In the genomic region with DNA sequence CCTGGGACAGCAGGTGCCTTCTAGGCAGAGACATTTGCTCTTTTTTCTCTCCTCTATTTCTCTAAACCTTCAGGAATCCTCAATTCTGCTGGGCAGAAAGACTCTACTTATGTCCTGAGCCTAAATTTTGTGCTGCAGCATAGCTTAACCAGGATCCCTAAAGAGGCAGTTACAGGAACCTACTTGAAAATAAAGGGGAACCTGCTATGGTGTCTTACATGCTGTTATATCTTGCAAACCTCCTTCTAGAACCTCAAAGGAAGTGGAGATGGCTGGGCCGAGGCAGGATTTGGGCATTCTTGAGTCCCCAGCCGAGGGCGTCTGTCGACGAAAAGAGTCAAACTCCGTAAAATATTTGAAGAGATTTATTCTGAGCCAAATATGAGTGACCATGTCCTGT, we compare ENCODE assay signal across 19 cellular contexts. TPM values are rescaled to one million over a fixed set of nuclear protein-coding genes. Genes with fewer than 3 reads are reported as not detected.
DNase-seq lines count a peak whose midpoint lies in the region; TF ChIP-seq lines count a peak whose summit lies in the region.
"Had no signal": no experiment of that assay in that cellular context is flagged by ENCODE, and none has a peak within 500 bp of the region (broad histone marks: within the 10 kb centered on the region; RNA-seq: fewer than 3 reads in every experiment).

No MANE protein-coding gene starts in this region.

- peaks cover 0 to 4% (median 2%) of the 10 kb centered on the region in 3 donors for H3K27me3 Mint-ChIP-seq in CD14-positive monocyte (ENCODE audit: low read depth in 3 of 3)
- no peaks in the 10 kb centered on the region for H3K27me3 Mint-ChIP-seq in osteocyte (ENCODE audit: unreplicated experiment)

- no peak overlapping the region for H3K4me2 ChIP-seq in GM23248 (ENCODE audit: unreplicated experiment)
- H3K4me2 ChIP-seq: BLaER1 had no signal

- H3K9me2 ChIP-seq in GM23248 (ENCODE audit: insufficient read depth): no peaks in the 10 kb centered on the region

- DNase-seq in CD14-positive monocyte (ENCODE audit: low spot score) (no peak), GM23248 (no peak), T1000 (lab: John Stamatoyannopoulos, UW) (peak; percentile 4), esophagus squamous epithelium (lab: John Stamatoyannopoulos, UW) (no peak), DMS79 treated with DMSO at 0.1 percent for 48 hours (lab: John Stamatoyannopoulos, UW) (no peak), osteocyte (ENCODE audit: extremely low spot score, unreplicated experiment) (no peak)
- DNase-seq: DMS 273 treated with DMSO at 0.1 percent for 48 hours, EL, H9, NCI-H1417, NCI-H2029 treated with DMSO at 0.1 percent for 48 hours, NCI-H510A treated with DMSO at 0.1 percent for 48 hours, OCI-M1, RPMI8226 had no signal

- H3K9me3 Mint-ChIP-seq in CD14-positive monocyte (peaks cover 0 to 6% (median 3%) of the 10 kb centered on the region in 7 donors), osteocyte (ENCODE audit: unreplicated experiment) (peaks cover 4% of the 10 kb centered on the region)

- 89 to 90% methylated on average over 6 of the region's 6 CpGs for WGBS in GM23248 (ENCODE audit: low coverage in 1 of 2, low lambda C conversion rate in 2 of 2, missing lambda C conversion rate in 2 of 2), 2 experiments
- WGBS in esophagus squamous epithelium, 2 donors: 90 to 93% methylated on average over 6 of the region's 6 CpGs

- no peaks in the 10 kb centered on the region for H4K20me1 ChIP-seq in GM23248 (ENCODE audit: insufficient read depth)
- H4K20me1 ChIP-seq: BLaER1 had no signal

- H3K4me3 Mint-ChIP-seq in CD14-positive monocyte (no peak overlapping the region), osteocyte (ENCODE audit: unreplicated experiment) (no peak overlapping the region)
- H3K4me3 Mint-ChIP-seq: H9, IgD-negative memory B cell had no signal

- peak overlapping the region; percentile 29; the same call in 1 of the 2 replicates for H2AFZ ChIP-seq in GM23248

- H3K4me1 ChIP-seq in GM23248 (ENCODE audit: insufficient read depth) (no peaks in the 10 kb centered on the region), neutrophil (ENCODE audit: control insufficient read depth in 1 of 2, insufficient read depth in 1 of 2, low read depth in 1 of 2, low read length in 1 of 2) (peaks cover 0 to 4% of the 10 kb centered on the region in 2 experiments), esophagus squamous epithelium (no peaks in the 10 kb centered on the region)
- H3K4me1 ChIP-seq: BLaER1, SJSA1 had no signal

- no peak for TF ChIP-seq POLR2A in esophagus squamous epithelium (IDR thresholded peaks at IDR 0.05)

- TF ChIP-seq CTCF in CD14-positive monocyte (IDR thresholded peaks at IDR 0.05) (no peak), neutrophil (IDR thresholded peaks at IDR 0.05) (no peak), esophagus squamous epithelium (IDR thresholded peaks at IDR 0.05) (no peak), osteocyte (IDR thresholded peaks at IDR 0.05) (no peak)

- H3K27ac Mint-ChIP-seq in CD14-positive monocyte (peak overlapping the region; percentile 59 to 89 (median 84)), osteocyte (ENCODE audit: unreplicated experiment) (no peak overlapping the region)
- H3K27ac Mint-ChIP-seq: IgD-negative memory B cell had no signal

- no peak overlapping the region for H3K9ac ChIP-seq in GM23248
- H3K9ac ChIP-seq: BLaER1 had no signal

- H3K36me3 ChIP-seq in GM23248 (ENCODE audit: low read depth) (no peaks in the 10 kb centered on the region), neutrophil (no peaks in the 10 kb centered on the region), esophagus squamous epithelium (no peaks in the 10 kb centered on the region)
- H3K36me3 ChIP-seq: BLaER1, SJSA1 had no signal

- H3K36me3 Mint-ChIP-seq in CD14-positive monocyte: peaks cover 0 to 2% of the 10 kb centered on the region in 2 donors
- H3K36me3 Mint-ChIP-seq in osteocyte (ENCODE audit: unreplicated experiment): no peaks in the 10 kb centered on the region
- H3K36me3 Mint-ChIP-seq: IgD-negative memory B cell had no signal

- H3K27me3 ChIP-seq in GM23248 (replicated peaks; ENCODE audit: insufficient read depth) (no peaks in the 10 kb centered on the region), neutrophil (no peaks in the 10 kb centered on the region), esophagus squamous epithelium (no peaks in the 10 kb centered on the region)
- H3K27me3 ChIP-seq: BLaER1, SJSA1 had no signal

- H3K4me3 ChIP-seq in GM23248: no peak overlapping the region
- no peak overlapping the region for H3K4me3 ChIP-seq in neutrophil (ENCODE audit: low read depth in 1 of 2, low read length in 1 of 2)
- no peak overlapping the region for H3K4me3 ChIP-seq in esophagus squamous epithelium
- H3K4me3 ChIP-seq: BLaER1, SJSA1 had no signal

- H3K27ac ChIP-seq in GM23248: no peak overlapping the region
- H3K27ac ChIP-seq in neutrophil: peak overlapping the region; percentile 48
- H3K27ac ChIP-seq in esophagus squamous epithelium: no peak overlapping the region
- H3K27ac ChIP-seq: BLaER1, SJSA1 had no signal

- in situ Hi-C loops in GM23248 (cut with MboI): no loop called here

- H3K79me2 ChIP-seq in GM23248 (ENCODE audit: insufficient read depth): no peaks in the 10 kb centered on the region

- H3K9me3 ChIP-seq in GM23248 (ENCODE audit: low read depth) (no peaks in the 10 kb centered on the region), neutrophil (no peaks in the 10 kb centered on the region), esophagus squamous epithelium (no peaks in the 10 kb centered on the region)
- H3K9me3 ChIP-seq: SJSA1 had no signal

- H3F3A ChIP-seq in GM23248 (ENCODE audit: insufficient read depth): no peaks in the 10 kb centered on the region

- intact Hi-C loops in CD14-positive monocyte (cut with micrococcal nuclease): loop anchor here in 1 of 2 donors (5.0 kb wide), 1 partner anchor 35 kb away; no protein-coding TSS in a partner anchor
- intact Hi-C loops in esophagus squamous epithelium (cut with DNase I): no loop called here

- H3K4me1 Mint-ChIP-seq in CD14-positive monocyte: peaks cover 21% of the 10 kb centered on the region
- H3K4me1 Mint-ChIP-seq in osteocyte (ENCODE audit: unreplicated experiment): no peaks in the 10 kb centered on the region

RNA-seq across cellular contexts. Expression of a gene that starts 17.1 kb away (rescaled TPM):
- polyA plus RNA-seq in CD14-positive monocyte (1 to 10 TPM; 2.6 to 5.2 TPM), GM23248 (2016; fragmentation: Nextera tagmentation; extraction: Ambion mirVana) (25.0 and 26.5 TPM in 2 replicates)
- 8.4 and 16.2 TPM in 2 replicates for total RNA-seq in GM23248 (2014; rRNA removed; shearing (Covaris generic))
- total RNA-seq in esophagus squamous epithelium (10 to 100 TPM; 12.4 to 24.3 (median 16.3) TPM), osteocyte (25.3 and 26.4 TPM in 2 replicates)

RNA-seq across cellular contexts. Expression of a gene that starts 38.7 kb away (rescaled TPM):
- 10 to 100 TPM; 55.4 to 78.8 TPM for polyA plus RNA-seq in CD14-positive monocyte
- 107 and 118 TPM in 2 replicates for total RNA-seq in GM23248 (2014; rRNA removed; shearing (Covaris generic))
- polyA plus RNA-seq in GM23248 (2016; fragmentation: Nextera tagmentation; extraction: Ambion mirVana): 307 and 315 TPM in 2 replicates
- 10 to 100 TPM; 38.5 to 82.9 (median 54.8) TPM for total RNA-seq in esophagus squamous epithelium
- total RNA-seq in osteocyte: 79.6 and 79.7 TPM in 2 replicates

RNA-seq across cellular contexts. Expression of a gene that starts 41.1 kb away (rescaled TPM):
- under 1 TPM in 1 of 2 donors, not detected in 1; 0.34 TPM for polyA plus RNA-seq in CD14-positive monocyte
- not detected in 2 replicates for total RNA-seq in GM23248 (2014; rRNA removed; shearing (Covaris generic))
- polyA plus RNA-seq in GM23248 (2016; fragmentation: Nextera tagmentation; extraction: Ambion mirVana): not detected in 2 replicates
- not detected for total RNA-seq in esophagus squamous epithelium
- total RNA-seq in osteocyte: not detected in 2 replicates
- total RNA-seq: H9, SJSA1 had no signal
- polyA plus RNA-seq: AG04450 had no signal
